ENCODE assay signal across 1 cellular context in genomic region chr18:68843467-68844089, GRCh38.
TF ChIP-seq lines count a peak whose summit lies in the region.

No MANE protein-coding gene starts in this region.

TF ChIP-seq in GM23338, 12 proteins besides CTCF, POLR2A, EP300 and RAD21 (continued from another document):
- TF ChIP-seq REST (IDR thresholded peaks at IDR 0.05; ENCODE audit: unreplicated experiment), result no peak
- no peak for TF ChIP-seq POLR2AphosphoS5 (IDR thresholded peaks at IDR 0.05; ENCODE audit: low read depth)
- no peak for TF ChIP-seq JUNB (IDR thresholded peaks at IDR 0.05; ENCODE audit: unreplicated experiment)
- TF ChIP-seq STAT1 (IDR thresholded peaks at IDR 0.05; ENCODE audit: unreplicated experiment), result no peak
- TF ChIP-seq EZH2phosphoT487 (IDR thresholded peaks at IDR 0.05; ENCODE audit: unreplicated experiment), result no peak
TF ChIP-seq in GM23338: peak in this region for 0.
